9 cellular contexts compared by ENCODE assay signal in the genomic region with DNA sequence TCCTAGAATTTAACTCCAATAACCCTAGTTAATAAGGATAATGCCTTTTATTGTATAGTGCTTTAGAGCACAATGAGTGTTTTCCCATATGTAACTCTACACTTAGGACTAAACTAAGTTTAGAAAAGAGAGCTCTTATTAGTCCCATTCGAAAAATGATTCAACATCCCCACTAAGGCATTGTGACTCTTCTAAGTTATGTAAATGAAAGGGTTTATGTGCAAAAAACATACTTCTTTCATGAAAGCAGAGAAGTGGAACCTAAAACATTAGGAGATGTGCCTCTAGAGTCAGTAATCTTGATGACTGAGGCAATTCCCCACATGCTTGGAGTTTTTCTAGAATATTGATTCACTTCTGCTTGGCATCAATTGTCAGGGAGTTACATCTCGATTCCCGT.
"Had no signal": no experiment of that assay in that cellular context is flagged by ENCODE, and none has a peak within 500 bp of the region (broad histone marks: within the 10 kb centered on the region; RNA-seq: fewer than 3 reads in every experiment).

No MANE protein-coding gene starts in this region.

- DNase-seq: GM23248, GOT3, H7, H9, HCEC 1CT, HFFc6 had no signal

- H3K9me3 Mint-ChIP-seq: GM23338, H9 had no signal

- H3K4me3 Mint-ChIP-seq: GM23338, H9 had no signal

- H3K27ac Mint-ChIP-seq: H9, HFFc6 had no signal

- FAIRE-seq: H1, H54 had no signal
